ENCODE assay signal across 12 cellular contexts in genomic region chr12:116273813-116274551, GRCh38. TPM values are rescaled to one million over a fixed set of nuclear protein-coding genes. Genes with fewer than 3 reads are reported as not detected.
DNase-seq lines count a peak whose midpoint lies in the region; ATAC-seq and TF ChIP-seq lines count a peak whose summit lies in the region.
"Had no signal": no experiment of that assay in that cellular context is flagged by ENCODE, and none has a peak within 500 bp of the region (broad histone marks: within the 10 kb centered on the region; RNA-seq: fewer than 3 reads in every experiment).

No MANE protein-coding gene starts in this region.

- TF ChIP-seq CTCF in Caco-2 (IDR thresholded peaks at IDR 0.05; ENCODE audit: insufficient read depth in 1 of 2, low read depth in 1 of 2, low read length in 1 of 2, severe bottlenecking in 1 of 2, unreplicated experiment in 1 of 2) (no peak), KMS-11 (conservative IDR thresholded peaks at IDR 0.05; ENCODE audit: low read depth, low read length) (no peak), coronary artery (IDR thresholded peaks at IDR 0.05) (no peak), neural progenitor cell (IDR thresholded peaks at IDR 0.05) (no peak)

- H3K27ac ChIP-seq in KMS-11 (no peak overlapping the region), coronary artery (no peak overlapping the region), neural progenitor cell (no peak overlapping the region)
- H3K27ac ChIP-seq: lower lobe of right lung had no signal

- intact Hi-C loops in Caco-2 (cut with micrococcal nuclease; ENCODE audit: unreplicated experiment) = loop anchor here (10.0 kb wide), 1 partner anchor 231 kb away; no protein-coding TSS in a partner anchor

- BruUV-seq in Caco-2 (replicated peaks; lab: Mats Ljungman, UMichigan) = no TSS peak

- H3K27ac Mint-ChIP-seq in Caco-2 (ENCODE audit: unreplicated experiment) = peak overlapping the region; percentile 92
- H3K27ac Mint-ChIP-seq in neural progenitor cell = no peak overlapping the region
- H3K27ac Mint-ChIP-seq: stimulated activated effector memory CD8-positive, alpha-beta T cell treated with anti-CD3 and anti-CD28 coated beads, Interleukin-12 subunit alpha, Interleukin-12 subunit beta, amount 100 ng/mL, for 72 hours had no signal

- H3K4me1 Mint-ChIP-seq in Caco-2 (ENCODE audit: low read depth, unreplicated experiment) = peaks cover 18% of the 10 kb centered on the region
- peaks cover 35% of the 10 kb centered on the region for H3K4me1 Mint-ChIP-seq in neural progenitor cell

- no peaks in the 10 kb centered on the region for H3K27me3 ChIP-seq in Caco-2 (replicated peaks; ENCODE audit: control insufficient read depth, insufficient read depth, low read length)
- H3K27me3 ChIP-seq in KMS-11 (ENCODE audit: insufficient read depth, low read depth) = no peaks in the 10 kb centered on the region
- no peaks in the 10 kb centered on the region for H3K27me3 ChIP-seq in neural progenitor cell

- peak overlapping the region; percentile 83 for H3K4me3 Mint-ChIP-seq in Caco-2 (ENCODE audit: unreplicated experiment)
- peak overlapping the region; percentile 94 for H3K4me3 Mint-ChIP-seq in neural progenitor cell

- no peaks in the 10 kb centered on the region for H3K9me3 Mint-ChIP-seq in Caco-2 (ENCODE audit: unreplicated experiment)
- peaks cover 3% of the 10 kb centered on the region for H3K9me3 Mint-ChIP-seq in neural progenitor cell
- H3K9me3 Mint-ChIP-seq: stimulated activated effector memory CD8-positive, alpha-beta T cell treated with anti-CD3 and anti-CD28 coated beads, Interleukin-12 subunit alpha, Interleukin-12 subunit beta, amount 100 ng/mL, for 72 hours had no signal

- H3K36me3 Mint-ChIP-seq in Caco-2 (ENCODE audit: insufficient read depth, unreplicated experiment) = peaks cover 8% of the 10 kb centered on the region
- peaks cover 3% of the 10 kb centered on the region for H3K36me3 Mint-ChIP-seq in neural progenitor cell

- H3K79me2 ChIP-seq in KMS-11 (ENCODE audit: insufficient read depth, low read depth) = peaks cover 78% of the 10 kb centered on the region
- H3K79me2 ChIP-seq in neural progenitor cell (ENCODE audit: low read depth) = peaks cover 80% of the 10 kb centered on the region

- H4K20me1 ChIP-seq in KMS-11 (ENCODE audit: insufficient read depth) (peaks cover 13% of the 10 kb centered on the region; the same call in 1 of the 2 replicates), neural progenitor cell (ENCODE audit: low read depth) (peaks cover 54% of the 10 kb centered on the region)

- H2AFZ ChIP-seq in KMS-11 (ENCODE audit: low read depth) = no peak overlapping the region
- H2AFZ ChIP-seq in neural progenitor cell (replicated peaks) = no peak overlapping the region

- peak overlapping the region; percentile 91 for H3K4me2 ChIP-seq in KMS-11
- peak overlapping the region; percentile 93 for H3K4me2 ChIP-seq in neural progenitor cell

- H3K4me3 ChIP-seq in Caco-2 (ENCODE audit: low read depth, low read length) = no peak overlapping the region
- no peak overlapping the region for H3K4me3 ChIP-seq in KMS-11 (IDR thresholded peaks at IDR 0.05; ENCODE audit: insufficient read depth, low read depth, low read length)
- peak overlapping the region; percentile 94 for H3K4me3 ChIP-seq in coronary artery
- H3K4me3 ChIP-seq in neural progenitor cell = peak overlapping the region; percentile 97

- no peaks in the 10 kb centered on the region for H3K27me3 Mint-ChIP-seq in Caco-2 (ENCODE audit: insufficient read depth, unreplicated experiment)
- H3K27me3 Mint-ChIP-seq in neural progenitor cell (ENCODE audit: insufficient read depth, low read depth) = peaks cover 7% of the 10 kb centered on the region

- POLR2A ChIA-PET in Caco-2 (lab: Charles Lee) = interaction anchor here (0.6 kb wide), 3 partner anchors 18 to 182 kb away, joined by 3 to 5 read pairs (median 3); no protein-coding TSS in a partner anchor

- H3K9me3 ChIP-seq in Caco-2 = no peaks in the 10 kb centered on the region
- H3K9me3 ChIP-seq in neural progenitor cell (ENCODE audit: low read depth) = no peaks in the 10 kb centered on the region
- H3K9me3 ChIP-seq: lower lobe of right lung had no signal

- H3F3A ChIP-seq in neural progenitor cell (ENCODE audit: low read depth) = peaks cover 28% of the 10 kb centered on the region

- ATAC-seq in GM18520 (IDR thresholded peaks at IDR 0.05; ENCODE audit: unreplicated experiment) = no peak
- ATAC-seq in GM18867 (IDR thresholded peaks at IDR 0.05; ENCODE audit: unreplicated experiment) = no peak
- ATAC-seq: lower lobe of right lung; stimulated activated effector memory CD8-positive, alpha-beta T cell treated with anti-CD3 and anti-CD28 coated beads, Interleukin-12 subunit alpha, Interleukin-12 subunit beta, amount 100 ng/mL, for 72 hours had no signal

- H3K4me1 ChIP-seq in Caco-2 (peaks cover 8% of the 10 kb centered on the region; the same call in 1 of the 2 replicates), KMS-11 (ENCODE audit: low read depth, poor library complexity, severe bottlenecking) (peaks cover 29% of the 10 kb centered on the region), neural progenitor cell (peaks cover 32% of the 10 kb centered on the region)

- H3K9ac ChIP-seq in KMS-11 = no peak overlapping the region
- H3K9ac ChIP-seq in neural progenitor cell = no peak overlapping the region

- DNase-seq in Caco-2 = no peak
- no peak for DNase-seq in coronary artery (ENCODE audit: low spot score)
- no peak for DNase-seq in neural progenitor cell (ENCODE audit: low spot score)
- DNase-seq in NOMO-1 treated with dmso at 0.1 percent for 144 hours (lab: John Stamatoyannopoulos, UW; ENCODE audit: unreplicated experiment) = no peak
- no peak for DNase-seq in activated effector memory CD4-positive, alpha-beta T cell treated with Interleukin-2 at 50 U/mL for 16 hours
- DNase-seq: lower lobe of right lung, NCI-H1092, OCI-M1 had no signal

- H3K36me3 ChIP-seq in Caco-2 (ENCODE audit: control insufficient read depth, insufficient read depth, low read length) (no peaks in the 10 kb centered on the region), KMS-11 (ENCODE audit: insufficient read depth) (no peaks in the 10 kb centered on the region), neural progenitor cell (no peaks in the 10 kb centered on the region)
- H3K36me3 ChIP-seq: lower lobe of right lung had no signal

- CTCF ChIA-PET in Caco-2 (lab: Charles Lee) = interaction anchor here (0.6 kb wide), 2 partner anchors 82 to 151 kb away, joined by 3 to 4 read pairs; no protein-coding TSS in a partner anchor

RNA-seq across cellular contexts. Expression of gene MED13L, which starts 3.5 kb away (rescaled TPM):
- total RNA-seq in Caco-2 (2022) = 160 and 168 TPM in 2 replicates
- 122 and 149 TPM in 2 replicates for total RNA-seq in neural progenitor cell (ENCODE audit: low replicate concordance)

Comparison
In these comparisons a context has a peak if more than half of its experiments do, and no peak if none do; other contexts are left out.
1. H3K4me3 ChIP-seq: peak in coronary artery (single experiment) and neural progenitor cell (single experiment); none in Caco-2 (single experiment) and KMS-11 (single experiment).